In the genomic region with DNA sequence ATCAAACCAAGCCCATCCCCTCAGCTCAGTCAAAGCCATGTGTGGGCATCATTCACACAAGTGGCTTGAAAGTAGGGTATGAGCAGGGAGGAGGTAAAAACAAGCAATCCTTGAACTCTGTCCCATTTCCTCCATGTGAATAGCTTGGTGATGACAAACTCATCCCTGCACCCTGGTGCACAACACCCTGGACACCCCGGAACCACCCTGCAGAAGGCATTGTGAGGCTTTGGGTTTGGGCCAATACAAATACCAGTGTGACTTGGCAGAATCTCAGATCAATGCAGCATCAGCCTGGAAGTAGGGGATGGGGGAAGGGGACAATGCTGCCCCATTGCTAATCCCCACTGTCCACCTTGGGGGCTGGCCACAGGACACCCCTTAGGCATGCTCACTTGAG, we compare ENCODE assay signal across 10 cellular contexts. TPM values are rescaled to one million over a fixed set of nuclear protein-coding genes. Genes with fewer than 3 reads are reported as not detected.
DNase-seq lines count a peak whose midpoint lies in the region; ATAC-seq, FAIRE-seq and TF ChIP-seq lines count a peak whose summit lies in the region.
"Had no signal": no experiment of that assay in that cellular context is flagged by ENCODE, and none has a peak within 500 bp of the region (broad histone marks: within the 10 kb centered on the region; RNA-seq: fewer than 3 reads in every experiment).

No MANE protein-coding gene starts in this region.

- peak overlapping the region; percentile 90 for H3K9ac ChIP-seq in keratinocyte (ENCODE audit: control insufficient read depth, extremely low read depth, insufficient read depth, low read length)

- H3K9me1 ChIP-seq in keratinocyte (ENCODE audit: control insufficient read depth, extremely low read depth, insufficient read depth, low read length), result peaks cover 9% of the 10 kb centered on the region

- ATAC-seq in T-cell (replicated peaks in 1 of 4) (no peak), upper lobe of right lung (no peak), GM18858 (IDR thresholded peaks at IDR 0.05; ENCODE audit: unreplicated experiment) (no peak)
- no peak for ATAC-seq in stimulated activated naive B cell treated with anti-CD40 and anti-IgM and Interleukin-4, amounts not matched to agents 10 μg/mL and 1 μg/mL and 100 μg/mL, for 72 hours (replicated peaks)

- peaks cover 75% of the 10 kb centered on the region for H3K4me1 ChIP-seq in keratinocyte (ENCODE audit: control insufficient read depth, extremely low read depth, insufficient read depth, low read length)
- peaks cover 25% of the 10 kb centered on the region for H3K4me1 ChIP-seq in upper lobe of right lung

- H3K9me3 ChIP-seq in keratinocyte (ENCODE audit: control insufficient read depth, low read depth, low read length) (no peaks in the 10 kb centered on the region), upper lobe of right lung (no peaks in the 10 kb centered on the region)

- peaks cover 5% of the 10 kb centered on the region for H4K20me1 ChIP-seq in keratinocyte (ENCODE audit: control insufficient read depth, extremely low read depth, insufficient read depth, low read length)

- no peaks in the 10 kb centered on the region for H3K36me3 Mint-ChIP-seq in activated naive CD4-positive, alpha-beta T cell treated with anti-CD3 and anti-CD28 coated beads, Interleukin-2, amount 10 ng/mL, durations not matched to agents 7 days and 5 days
- H3K36me3 Mint-ChIP-seq in T-cell, result peaks cover 5% of the 10 kb centered on the region
- no peaks in the 10 kb centered on the region for H3K36me3 Mint-ChIP-seq in stimulated activated naive B cell treated with anti-CD40 and anti-IgM and Interleukin-4, amounts not matched to agents 10 μg/mL and 1 μg/mL and 100 μg/mL, for 72 hours
- H3K36me3 Mint-ChIP-seq in activated CD4-positive, alpha-beta memory T cell treated with anti-CD3 and anti-CD28 coated beads for 36 hours, result no peaks in the 10 kb centered on the region

- H3K27me3 ChIP-seq in keratinocyte (ENCODE audit: control insufficient read depth, extremely low read depth, insufficient read depth, low read length), result no peaks in the 10 kb centered on the region
- H3K27me3 ChIP-seq in upper lobe of right lung, result no peaks in the 10 kb centered on the region
- H3K27me3 ChIP-seq: cardiac muscle cell had no signal

- peak overlapping the region; percentile 51 for H3K27ac Mint-ChIP-seq in activated naive CD4-positive, alpha-beta T cell treated with anti-CD3 and anti-CD28 coated beads, Interleukin-2, amount 10 ng/mL, durations not matched to agents 7 days and 5 days
- peak overlapping the region; percentile 65 to 68 for H3K27ac Mint-ChIP-seq in T-cell
- H3K27ac Mint-ChIP-seq in stimulated activated naive B cell treated with anti-CD40 and anti-IgM and Interleukin-4, amounts not matched to agents 10 μg/mL and 1 μg/mL and 100 μg/mL, for 72 hours, result no peak overlapping the region
- H3K27ac Mint-ChIP-seq in activated CD4-positive, alpha-beta memory T cell treated with anti-CD3 and anti-CD28 coated beads for 36 hours, result no peak overlapping the region

- intact Hi-C loops in upper lobe of right lung (cut with DNase I), result no loop called here
- intact Hi-C loops in activated CD4-positive, alpha-beta memory T cell treated with anti-CD3 and anti-CD28 coated beads for 36 hours (cut with micrococcal nuclease), result no loop called here

- H3K79me2 ChIP-seq in keratinocyte (ENCODE audit: control insufficient read depth, insufficient read depth, low read length), result peaks cover 84% of the 10 kb centered on the region

- H3K4me3 ChIP-seq in keratinocyte (ENCODE audit: control insufficient read depth in 2 of 3, extremely low read depth in 1 of 3, insufficient read depth in 2 of 3, low read depth in 1 of 3, low read length in 3 of 3) (peak overlapping the region in 2 of 3 experiments; percentile 46 to 64), upper lobe of right lung (no peak overlapping the region)
- H3K4me3 ChIP-seq: cardiac muscle cell had no signal

- H3K36me3 ChIP-seq in keratinocyte (ENCODE audit: control insufficient read depth in 2 of 2, extremely low read depth in 1 of 2, insufficient read depth in 2 of 2, low read length in 2 of 2), result peaks cover 0 to 6% of the 10 kb centered on the region in 2 experiments
- no peaks in the 10 kb centered on the region for H3K36me3 ChIP-seq in upper lobe of right lung
- H3K36me3 ChIP-seq: cardiac muscle cell had no signal

- CTCF ChIA-PET in activated naive CD4-positive, alpha-beta T cell treated with anti-CD3 and anti-CD28 coated beads, Interleukin-2, amount 10 ng/mL, durations not matched to agents 7 days and 5 days (lab: Charles Lee), result no interaction called here
- CTCF ChIA-PET in T-cell (lab: Charles Lee), result interaction anchor here in 1 of 2 donors (1.1 kb wide), 1 partner anchor 24 kb away, joined by 5 read pairs; no protein-coding TSS in a partner anchor
- CTCF ChIA-PET in activated CD4-positive, alpha-beta memory T cell treated with anti-CD3 and anti-CD28 coated beads for 36 hours (lab: Charles Lee), result interaction anchor here (0.8 kb wide), 1 partner anchor 120 kb away, joined by 3 read pairs; no protein-coding TSS in a partner anchor

- H3K4me3 Mint-ChIP-seq in activated naive CD4-positive, alpha-beta T cell treated with anti-CD3 and anti-CD28 coated beads, Interleukin-2, amount 10 ng/mL, durations not matched to agents 7 days and 5 days, result no peak overlapping the region
- H3K4me3 Mint-ChIP-seq in T-cell, result no peak overlapping the region
- no peak overlapping the region for H3K4me3 Mint-ChIP-seq in stimulated activated naive B cell treated with anti-CD40 and anti-IgM and Interleukin-4, amounts not matched to agents 10 μg/mL and 1 μg/mL and 100 μg/mL, for 72 hours
- no peak overlapping the region for H3K4me3 Mint-ChIP-seq in activated CD4-positive, alpha-beta memory T cell treated with anti-CD3 and anti-CD28 coated beads for 36 hours

- DNase-seq in activated naive CD4-positive, alpha-beta T cell treated with anti-CD3 and anti-CD28 coated beads, Interleukin-2, amount 10 ng/mL, durations not matched to agents 7 days and 5 days, result no peak
- DNase-seq in activated naive CD4-positive, alpha-beta T cell treated with Interleukin-2 at 50 U/mL for 16 hours, result no peak
- no peak for DNase-seq in T-cell
- no peak for DNase-seq in keratinocyte (ENCODE audit: low read depth, low spot score)
- DNase-seq in upper lobe of right lung, result no peak
- no peak for DNase-seq in stimulated activated naive B cell treated with anti-CD40 and anti-IgM and Interleukin-4, amounts not matched to agents 10 μg/mL and 1 μg/mL and 100 μg/mL, for 72 hours
- no peak for DNase-seq in activated CD4-positive, alpha-beta memory T cell treated with anti-CD3 and anti-CD28 coated beads for 36 hours

- FAIRE-seq in keratinocyte (lab: Jason Lieb, UNC), result peak; percentile 89

- peaks cover 11% of the 10 kb centered on the region for H3K27me3 Mint-ChIP-seq in activated naive CD4-positive, alpha-beta T cell treated with anti-CD3 and anti-CD28 coated beads, Interleukin-2, amount 10 ng/mL, durations not matched to agents 7 days and 5 days
- peaks cover 0 to 1% of the 10 kb centered on the region in 2 donors for H3K27me3 Mint-ChIP-seq in T-cell
- peaks cover 13 to 21% of the 10 kb centered on the region in 2 donors for H3K27me3 Mint-ChIP-seq in stimulated activated naive B cell treated with anti-CD40 and anti-IgM and Interleukin-4, amounts not matched to agents 10 μg/mL and 1 μg/mL and 100 μg/mL, for 72 hours
- H3K27me3 Mint-ChIP-seq in activated CD4-positive, alpha-beta memory T cell treated with anti-CD3 and anti-CD28 coated beads for 36 hours, result no peaks in the 10 kb centered on the region

- peak overlapping the region; percentile 100 for H3K27ac ChIP-seq in keratinocyte (ENCODE audit: control insufficient read depth, insufficient read depth, low read length)
- peak overlapping the region; percentile 58 for H3K27ac ChIP-seq in upper lobe of right lung
- H3K27ac ChIP-seq: cardiac muscle cell had no signal

- peak overlapping the region; percentile 95 for H3K4me2 ChIP-seq in keratinocyte (ENCODE audit: control insufficient read depth, extremely low read depth, insufficient read depth, low read depth, low read length)

- dilution Hi-C loops in keratinocyte (cut with MboI; ENCODE audit: extremely low pct_ligation_motif_present, low sequenced_read_pairs), result no loop called here

- TF ChIP-seq CTCF in keratinocyte (optimal IDR thresholded peaks at IDR 0.05 in 1 of 3, IDR thresholded peaks at IDR 0.05 in 1 of 3, conservative IDR thresholded peaks at IDR 0.05 in 1 of 3; ENCODE audit: extremely low read depth in 1 of 3, insufficient read depth in 2 of 3, low read length in 3 of 3) (no peak), upper lobe of right lung (IDR thresholded peaks at IDR 0.05) (no peak)

- peaks cover 24% of the 10 kb centered on the region for H3K4me1 Mint-ChIP-seq in activated naive CD4-positive, alpha-beta T cell treated with anti-CD3 and anti-CD28 coated beads, Interleukin-2, amount 10 ng/mL, durations not matched to agents 7 days and 5 days
- H3K4me1 Mint-ChIP-seq in T-cell, result peaks cover 15 to 23% (median 22%) of the 10 kb centered on the region in 3 donors
- H3K4me1 Mint-ChIP-seq in stimulated activated naive B cell treated with anti-CD40 and anti-IgM and Interleukin-4, amounts not matched to agents 10 μg/mL and 1 μg/mL and 100 μg/mL, for 72 hours, result peaks cover 2 to 8% of the 10 kb centered on the region in 2 donors
- H3K4me1 Mint-ChIP-seq in activated CD4-positive, alpha-beta memory T cell treated with anti-CD3 and anti-CD28 coated beads for 36 hours (ENCODE audit: low read depth), result peaks cover 18% of the 10 kb centered on the region

- POLR2A ChIA-PET in T-cell (lab: Charles Lee), result no interaction called here
- POLR2A ChIA-PET in activated CD4-positive, alpha-beta memory T cell treated with anti-CD3 and anti-CD28 coated beads for 36 hours (lab: Charles Lee), result no interaction called here

- no peaks in the 10 kb centered on the region for H3K9me3 Mint-ChIP-seq in activated naive CD4-positive, alpha-beta T cell treated with anti-CD3 and anti-CD28 coated beads, Interleukin-2, amount 10 ng/mL, durations not matched to agents 7 days and 5 days
- no peaks in the 10 kb centered on the region for H3K9me3 Mint-ChIP-seq in T-cell
- H3K9me3 Mint-ChIP-seq in stimulated activated naive B cell treated with anti-CD40 and anti-IgM and Interleukin-4, amounts not matched to agents 10 μg/mL and 1 μg/mL and 100 μg/mL, for 72 hours, result peaks cover 0 to 2% of the 10 kb centered on the region in 2 donors
- H3K9me3 Mint-ChIP-seq in activated CD4-positive, alpha-beta memory T cell treated with anti-CD3 and anti-CD28 coated beads for 36 hours, result no peaks in the 10 kb centered on the region

- H2AFZ ChIP-seq in keratinocyte (ENCODE audit: control insufficient read depth, low read length), result no peak overlapping the region

RNA-seq across cellular contexts. Expression of a gene that starts 28.6 kb away (rescaled TPM):
- 1 to 10 TPM; 1.2 to 8.3 (median 4.5) TPM for total RNA-seq in T-cell
- polyA plus RNA-seq in keratinocyte, result 26.6 to 71.8 TPM (median 51.7 TPM) in 3 replicates
- polyA plus RNA-seq in keratinocyte (2011; ENCODE audit: low read depth), result 45.8 TPM
- 35.1 and 39.9 TPM in 2 replicates for polyA plus RNA-seq in keratinocyte (2011; cell fraction: cytosol; rRNA removed)
- 46.4 and 47.9 TPM in 2 replicates for polyA plus RNA-seq in keratinocyte (2011; cell fraction: nucleus; rRNA removed)
- 45.8 and 70.2 TPM in 2 replicates for polyA plus RNA-seq in keratinocyte (2012; ENCODE audit: low replicate concordance)
- polyA minus RNA-seq in keratinocyte, result 42.6 to 126 TPM (median 65.6 TPM) in 3 replicates
- 76.2 TPM for polyA minus RNA-seq in keratinocyte (2011; cell fraction: cytosol; rRNA and poly(A)+ RNA removed)
- 66.3 and 93.9 TPM in 2 replicates for polyA minus RNA-seq in keratinocyte (2011; cell fraction: nucleus; rRNA and poly(A)+ RNA removed)
- total RNA-seq in upper lobe of right lung, result 9.1 TPM
- total RNA-seq in activated CD4-positive, alpha-beta memory T cell treated with anti-CD3 and anti-CD28 coated beads for 36 hours, result under 1 TPM; 0.50 to 0.58 TPM
- total RNA-seq: fibroblast of villous mesenchyme had no signal
- polyA plus RNA-seq: cardiac muscle cell had no signal

Comparison
In these comparisons a context has a peak if more than half of its experiments do, and no peak if none do; other contexts are left out.
1. H3K27ac Mint-ChIP-seq: peak in activated naive CD4-positive, alpha-beta T cell treated with anti-CD3 and anti-CD28 coated beads, Interleukin-2, amount 10 ng/mL, durations not matched to agents 7 days and 5 days (single experiment) and T-cell (2 of 2); none in stimulated activated naive B cell treated with anti-CD40 and anti-IgM and Interleukin-4, amounts not matched to agents 10 μg/mL and 1 μg/mL and 100 μg/mL, for 72 hours (single experiment) and activated CD4-positive, alpha-beta memory T cell treated with anti-CD3 and anti-CD28 coated beads for 36 hours (single experiment).